Comparison of ENCODE assay signal across 13 cellular contexts in genomic region chr9:92191801-92192200, GRCh38.
DNase-seq lines count a peak whose midpoint lies in the region; TF ChIP-seq lines count a peak whose summit lies in the region.
"Had no signal": no experiment of that assay in that cellular context is flagged by ENCODE, and none has a peak within 500 bp of the region (broad histone marks: within the 10 kb centered on the region; RNA-seq: fewer than 3 reads in every experiment).

No MANE protein-coding gene starts in this region.

- H3K36me3 Mint-ChIP-seq in endodermal cell (ENCODE audit: low read depth): no peaks in the 10 kb centered on the region
- H3K36me3 Mint-ChIP-seq in type B pancreatic cell: no peaks in the 10 kb centered on the region
- peaks cover 7% of the 10 kb centered on the region for H3K36me3 Mint-ChIP-seq in nephron progenitor cell (ENCODE audit: low read depth)
- H3K36me3 Mint-ChIP-seq: natural killer cell had no signal

- H3K36me3 ChIP-seq in endodermal cell (ENCODE audit: control insufficient read depth, insufficient read depth, low read length): no peaks in the 10 kb centered on the region

- no peaks in the 10 kb centered on the region for H3K27me3 ChIP-seq in endodermal cell (ENCODE audit: control insufficient read depth, insufficient read depth, low read length, poor library complexity, severe bottlenecking)

- H3K4me1 ChIP-seq in endodermal cell (ENCODE audit: control insufficient read depth, insufficient read depth, low read length): no peaks in the 10 kb centered on the region

- TF ChIP-seq CTCF in endodermal cell (conservative IDR thresholded peaks at IDR 0.05) (no peak), type B pancreatic cell (conservative IDR thresholded peaks at IDR 0.05) (no peak), nephron progenitor cell (IDR thresholded peaks at IDR 0.05) (no peak)

- H3K9me3 Mint-ChIP-seq in endodermal cell: no peaks in the 10 kb centered on the region
- no peaks in the 10 kb centered on the region for H3K9me3 Mint-ChIP-seq in type B pancreatic cell
- peaks cover 16% of the 10 kb centered on the region for H3K9me3 Mint-ChIP-seq in nephron progenitor cell

- H3K27ac Mint-ChIP-seq in endodermal cell (peak overlapping the region; percentile 39), type B pancreatic cell (peak overlapping the region; percentile 75), nephron progenitor cell (no peak overlapping the region)
- H3K27ac Mint-ChIP-seq: natural killer cell had no signal

- peaks cover 9% of the 10 kb centered on the region for H3K4me1 Mint-ChIP-seq in endodermal cell
- H3K4me1 Mint-ChIP-seq in type B pancreatic cell (ENCODE audit: unreplicated experiment): peaks cover 10% of the 10 kb centered on the region
- peaks cover 41% of the 10 kb centered on the region for H3K4me1 Mint-ChIP-seq in nephron progenitor cell
- H3K4me1 Mint-ChIP-seq: natural killer cell had no signal

- H3K27me3 Mint-ChIP-seq in endodermal cell (ENCODE audit: insufficient read depth): no peaks in the 10 kb centered on the region
- no peaks in the 10 kb centered on the region for H3K27me3 Mint-ChIP-seq in type B pancreatic cell
- peaks cover 10% of the 10 kb centered on the region for H3K27me3 Mint-ChIP-seq in nephron progenitor cell (ENCODE audit: low read depth, poor library complexity)

- 92 to 97% methylated on average over 3 to 6 of the region's 6 CpGs for WGBS in endodermal cell (ENCODE audit: insufficient coverage in 1 of 2, insufficient read length in 1 of 2), 2 experiments

- no peak overlapping the region for H3K4me3 ChIP-seq in endodermal cell (ENCODE audit: low read length)

- no peak overlapping the region for H3K27ac ChIP-seq in endodermal cell (ENCODE audit: low read depth, low read length)
- H3K27ac ChIP-seq: 22Rv1 had no signal

- H3K9me3 ChIP-seq in endodermal cell (ENCODE audit: control insufficient read depth, low read length): no peaks in the 10 kb centered on the region

- H3K9ac ChIP-seq in endodermal cell (ENCODE audit: extremely low read depth, low read length, poor library complexity, severe bottlenecking): no peak overlapping the region

- peak; percentile 24 for DNase-seq in NCI-H146 (lab: John Stamatoyannopoulos, UW)
- no peak for DNase-seq in NCI-H146 treated with DMSO at 0.1 percent for 48 hours (lab: John Stamatoyannopoulos, UW; ENCODE audit: unreplicated experiment)
- DNase-seq in NCI-H226: peak; percentile 39
- DNase-seq in endodermal cell: no peak
- DNase-seq in type B pancreatic cell (ENCODE audit: extremely low spot score, unreplicated experiment): no peak
- no peak for DNase-seq in NCI-H524 (lab: John Stamatoyannopoulos, UW)
- no peak for DNase-seq in RPMI8226
- DNase-seq in nephron progenitor cell: no peak
- DNase-seq: amniotic stem cell, Calu3, natural killer cell, NCI-H1092 treated with DMSO at 0.1 percent for 48 hours had no signal

- no peak overlapping the region for H3K4me3 Mint-ChIP-seq in endodermal cell
- peak overlapping the region; percentile 37 for H3K4me3 Mint-ChIP-seq in type B pancreatic cell
- no peak overlapping the region for H3K4me3 Mint-ChIP-seq in nephron progenitor cell
- H3K4me3 Mint-ChIP-seq: natural killer cell had no signal

Comparison
In these comparisons a context has a peak if more than half of its experiments do, and no peak if none do; other contexts are left out.
1. DNase-seq: peak in NCI-H146 (single experiment) and NCI-H226 (single experiment); none in NCI-H146 treated with DMSO at 0.1 percent for 48 hours (single experiment), endodermal cell (single experiment), type B pancreatic cell (single experiment), NCI-H524 (0 of 2), RPMI8226 (single experiment) and nephron progenitor cell (single experiment).